15 cellular contexts compared by ENCODE assay signal in the genomic region with DNA sequence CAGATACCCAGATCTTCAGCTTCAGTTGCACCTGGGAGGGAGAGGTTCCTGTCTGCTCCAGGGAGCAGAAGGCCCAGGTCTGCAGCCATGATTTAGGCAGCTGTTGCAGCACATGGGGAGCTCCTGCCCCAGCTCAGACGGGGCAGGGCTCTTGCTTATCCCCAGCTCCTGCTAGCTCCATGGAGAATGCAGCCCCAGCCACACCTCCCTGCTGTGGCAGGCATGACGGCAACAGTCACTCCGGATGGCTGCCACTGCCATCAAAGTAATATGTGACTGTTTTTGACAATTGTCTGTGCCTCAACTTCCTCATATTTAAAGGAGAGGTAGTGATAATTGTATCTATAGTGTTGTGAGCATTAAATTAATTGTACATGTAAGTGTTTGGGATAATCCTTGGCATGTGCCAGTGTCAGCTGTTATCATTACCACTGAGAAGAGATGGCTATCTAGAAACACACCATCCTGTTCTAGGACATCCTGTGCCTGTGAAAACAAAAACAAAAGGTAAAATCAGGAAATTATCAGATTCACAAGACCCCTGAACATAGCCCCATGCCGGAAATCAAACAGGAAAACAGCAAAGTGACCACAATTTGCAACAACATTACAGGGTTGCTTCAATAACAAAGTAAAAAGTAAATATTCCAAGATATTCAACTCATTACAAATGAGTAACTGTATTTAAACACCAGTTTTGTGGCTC.
DNase-seq lines count a peak whose midpoint lies in the region; ATAC-seq and TF ChIP-seq lines count a peak whose summit lies in the region.
"Had no signal": no experiment of that assay in that cellular context is flagged by ENCODE, and none has a peak within 500 bp of the region (broad histone marks: within the 10 kb centered on the region; RNA-seq: fewer than 3 reads in every experiment).

No MANE protein-coding gene starts in this region.

- H3K18ac ChIP-seq in neuronal stem cell (ENCODE audit: low read length): no peak overlapping the region

- H3K27ac Mint-ChIP-seq in central memory CD8-positive, alpha-beta T cell (ENCODE audit: low read depth): no peak overlapping the region
- H3K27ac Mint-ChIP-seq: CD14-positive monocyte, GM23338 had no signal

- H2BK15ac ChIP-seq in neuronal stem cell (ENCODE audit: low read length): no peak overlapping the region

- no peak overlapping the region for H3K9ac ChIP-seq in SK-N-SH
- peak overlapping the region; percentile 50 for H3K9ac ChIP-seq in neuronal stem cell (ENCODE audit: low read depth, low read length, poor library complexity)

- no peak overlapping the region for H2BK5ac ChIP-seq in neuronal stem cell (ENCODE audit: low read length)

- H2BK120ac ChIP-seq in neuronal stem cell (ENCODE audit: low read depth, low read length): no peak overlapping the region

- no peaks in the 10 kb centered on the region for H3K36me3 Mint-ChIP-seq in central memory CD8-positive, alpha-beta T cell (ENCODE audit: insufficient read depth)
- H3K36me3 Mint-ChIP-seq: CD14-positive monocyte had no signal

- H3K9me2 ChIP-seq in SK-N-SH (no peaks in the 10 kb centered on the region), DOHH2 (replicated peaks; ENCODE audit: control insufficient read depth, low read length) (no peaks in the 10 kb centered on the region)

- H3K4me1 ChIP-seq in SK-N-SH (ENCODE audit: control insufficient read depth in 1 of 2, insufficient read depth in 2 of 2, low read depth in 1 of 2, low read length in 1 of 2) (no peaks in the 10 kb centered on the region; a peak in 1 of 4 replicates), DOHH2 (ENCODE audit: control insufficient read depth, low read length) (peaks cover 28% of the 10 kb centered on the region), neuronal stem cell (ENCODE audit: control insufficient read depth in 2 of 2, insufficient read depth in 1 of 2, low read depth in 1 of 2, low read length in 2 of 2) (no peaks in the 10 kb centered on the region)
- H3K4me1 ChIP-seq: SJSA1 had no signal

- no peak overlapping the region for H2AK5ac ChIP-seq in neuronal stem cell (ENCODE audit: low read depth, low read length)

- WGBS in SK-N-SH (ENCODE audit: low lambda C conversion rate): 68% methylated on average over 3 of the region's 4 CpGs
- WGBS in neuronal stem cell (ENCODE audit: extremely low coverage in 2 of 2, insufficient read length in 2 of 2, insufficient replicate concordance in 1 of 2), 2 donors: no CpG with 5 or more reads among the region's 4 CpGs

- no peak overlapping the region for H3K4ac ChIP-seq in neuronal stem cell (ENCODE audit: low read length)

- H3K27me3 ChIP-seq in SK-N-SH (ENCODE audit: insufficient read depth): no peaks in the 10 kb centered on the region
- no peaks in the 10 kb centered on the region for H3K27me3 ChIP-seq in DOHH2 (ENCODE audit: control insufficient read depth, low read length)
- no peaks in the 10 kb centered on the region for H3K27me3 ChIP-seq in neuronal stem cell (ENCODE audit: control insufficient read depth in 3 of 3, insufficient read depth in 3 of 3, low read depth in 1 of 3, low read length in 3 of 3)
- H3K27me3 ChIP-seq: SJSA1 had no signal

- CTCF ChIA-PET in SK-N-SH (lab: Yijun Ruan, JAX): no interaction called here

- H3K79me1 ChIP-seq in neuronal stem cell (ENCODE audit: low read depth, low read length): no peaks in the 10 kb centered on the region

- peak overlapping the region; percentile 23 for H3K4me3 Mint-ChIP-seq in central memory CD8-positive, alpha-beta T cell
- H3K4me3 Mint-ChIP-seq: CD14-positive monocyte, GM23338 had no signal

- TF ChIP-seq RAD21 in SK-N-SH (IDR thresholded peaks at IDR 0.05; ENCODE audit: low read length): no peak

- H4K8ac ChIP-seq in neuronal stem cell (ENCODE audit: low read depth, low read length): no peak overlapping the region

- 0 out of 2 replicates have a peak, but pooled peaks cover 5% of the 10 kb centered on the region for H3K9me3 ChIP-seq in SK-N-SH
- peaks cover 9% of the 10 kb centered on the region; the same call in 1 of the 2 replicates for H3K9me3 ChIP-seq in DOHH2 (ENCODE audit: control insufficient read depth, insufficient read depth, low read length)
- H3K9me3 ChIP-seq in neuronal stem cell (replicated peaks in 1 of 2; ENCODE audit: control insufficient read depth in 2 of 2, insufficient read depth in 1 of 2, low read depth in 1 of 2, low read length in 2 of 2): peaks cover 0 to 3% of the 10 kb centered on the region in 2 donors
- H3K9me3 ChIP-seq: SJSA1 had no signal

- H3K4me2 ChIP-seq in SK-N-SH (no peak overlapping the region), DOHH2 (ENCODE audit: low read length) (peak overlapping the region; percentile 34), neuronal stem cell (ENCODE audit: insufficient read depth, low read length, poor library complexity, severe bottlenecking) (no peak overlapping the region)
- H3K4me2 ChIP-seq: GM23338 had no signal

- H3K23ac ChIP-seq in neuronal stem cell (ENCODE audit: low read depth, low read length, poor library complexity): no peak overlapping the region

- no peaks in the 10 kb centered on the region for H3K36me3 ChIP-seq in SK-N-SH (replicated peaks in 1 of 2; ENCODE audit: control insufficient read depth in 1 of 2, insufficient read depth in 2 of 2, low read length in 1 of 2)
- H3K36me3 ChIP-seq in DOHH2 (ENCODE audit: control insufficient read depth, low read length): no peaks in the 10 kb centered on the region
- no peaks in the 10 kb centered on the region for H3K36me3 ChIP-seq in neuronal stem cell (replicated peaks in 1 of 2; ENCODE audit: control insufficient read depth in 2 of 2, insufficient read depth in 2 of 2, low read length in 2 of 2)
- H3K36me3 ChIP-seq: SJSA1 had no signal

- POLR2A ChIA-PET in SK-N-SH (lab: Yijun Ruan, JAX): no interaction called here

- H3F3A ChIP-seq in SK-N-SH (replicated peaks; ENCODE audit: insufficient read depth) (no peaks in the 10 kb centered on the region), DOHH2 (ENCODE audit: control insufficient read depth, insufficient read depth) (no peaks in the 10 kb centered on the region)

- no peak for ATAC-seq in SK-N-SH treated with all-trans-retinoic acid at 6 μM for 48 hours
- ATAC-seq in central memory CD8-positive, alpha-beta T cell (replicated peaks; ENCODE audit: extremely low read depth, poor library complexity, severe bottlenecking): peak; percentile 52
- no peak for ATAC-seq in GM18519 (IDR thresholded peaks at IDR 0.05; ENCODE audit: low FRiP score, unreplicated experiment)
- no peak for ATAC-seq in HG03565 (IDR thresholded peaks at IDR 0.05; ENCODE audit: unreplicated experiment)
- ATAC-seq: GM23338 had no signal

- H3K4me3 ChIP-seq in SK-N-SH (ENCODE audit: low read depth in 2 of 2, low read length in 1 of 2) (no peak overlapping the region), DOHH2 (ENCODE audit: low read length) (peak overlapping the region; percentile 20; the same call in 1 of the 2 replicates), neuronal stem cell (ENCODE audit: low read length in 2 of 2) (no peak overlapping the region)
- H3K4me3 ChIP-seq: GM23338, SJSA1 had no signal

- H4K20me1 ChIP-seq in SK-N-SH (ENCODE audit: insufficient read depth) (no peaks in the 10 kb centered on the region), DOHH2 (ENCODE audit: control insufficient read depth, insufficient read depth, low read depth, low read length) (no peaks in the 10 kb centered on the region)

- H3K9me3 Mint-ChIP-seq in central memory CD8-positive, alpha-beta T cell: no peaks in the 10 kb centered on the region
- H3K9me3 Mint-ChIP-seq: GM23338 had no signal

- no peak overlapping the region for H3K27ac ChIP-seq in SK-N-SH (ENCODE audit: low read depth in 2 of 2, low read length in 1 of 2)
- peak overlapping the region; percentile 55 for H3K27ac ChIP-seq in DOHH2 (ENCODE audit: low read depth, low read length)
- no peak overlapping the region for H3K27ac ChIP-seq in neuronal stem cell (replicated peaks; ENCODE audit: low read length)
- H3K27ac ChIP-seq: SJSA1 had no signal

- no peak for DNase-seq in SK-N-SH
- no peak for DNase-seq in central memory CD8-positive, alpha-beta T cell (ENCODE audit: low spot score in 2 of 2)
- no peak for DNase-seq in neuronal stem cell (ENCODE audit: low spot score)
- DNase-seq in DMS53 treated with DMSO at 0.1 percent for 48 hours (lab: John Stamatoyannopoulos, UW; ENCODE audit: unreplicated experiment): no peak
- DNase-seq: 8988T, EL, NCI-H146, NCI-H226 had no signal

- H3K79me2 ChIP-seq in SK-N-SH (ENCODE audit: insufficient read depth) (no peaks in the 10 kb centered on the region), DOHH2 (ENCODE audit: control insufficient read depth, low read length) (no peaks in the 10 kb centered on the region)

- H2AFZ ChIP-seq in SK-N-SH (ENCODE audit: low read depth) (no peak overlapping the region), neuronal stem cell (ENCODE audit: low read length) (no peak overlapping the region)
- H2AFZ ChIP-seq: GM23338 had no signal

- H3K4me1 Mint-ChIP-seq in central memory CD8-positive, alpha-beta T cell: peaks cover 11% of the 10 kb centered on the region
- H3K4me1 Mint-ChIP-seq: CD14-positive monocyte, GM23338 had no signal

- H3K27me3 Mint-ChIP-seq in central memory CD8-positive, alpha-beta T cell: no peaks in the 10 kb centered on the region

- TF ChIP-seq CTCF in SK-N-SH (IDR thresholded peaks at IDR 0.05) (no peak), DOHH2 (IDR thresholded peaks at IDR 0.05; ENCODE audit: low read depth, low read length, poor library complexity, severe bottlenecking) (no peak)

- no peak overlapping the region for H4K91ac ChIP-seq in neuronal stem cell (ENCODE audit: low read depth, low read length, poor library complexity)

- TF ChIP-seq EP300 in SK-N-SH (IDR thresholded peaks at IDR 0.05; ENCODE audit: borderline replicate concordance in 1 of 2, low read depth in 1 of 2, low read length in 1 of 2): no peak

- peak overlapping the region; percentile 64 for H3K14ac ChIP-seq in neuronal stem cell (ENCODE audit: low read length)

- H2BK12ac ChIP-seq in neuronal stem cell (ENCODE audit: low read length): no peak overlapping the region

TF ChIP-seq in SK-N-SH, 30 proteins besides CTCF, POLR2A, EP300 and RAD21 (continues in another document):
- TF ChIP-seq TCF12 (IDR thresholded peaks at IDR 0.05) (no peak), JUND (IDR thresholded peaks at IDR 0.05) (no peak), NFIC (IDR thresholded peaks at IDR 0.05; ENCODE audit: borderline replicate concordance) (no peak), GATA2 (CRISPR knock-in tag; IDR thresholded peaks at IDR 0.05) (peak; percentile 30; the same call in 1 of the 2 replicates), CHD2 (IDR thresholded peaks at IDR 0.05; ENCODE audit: low read length, partially characterized antibody) (no peak), YY1 (IDR thresholded peaks at IDR 0.05; ENCODE audit: low read depth) (no peak)

TF ChIP-seq in SK-N-SH treated with all-trans-retinoic acid at 6 μM for 48 hours, 23 proteins besides CTCF, POLR2A, EP300 and RAD21 (continues in another document):
- no peak for TF ChIP-seq TCF4 (CRISPR knock-in tag; IDR thresholded peaks at IDR 0.05; ENCODE audit: borderline replicate concordance)
- TF ChIP-seq SNAI2 (CRISPR knock-in tag; IDR thresholded peaks at IDR 0.05): no peak
- TF ChIP-seq ZNF8 (CRISPR knock-in tag; IDR thresholded peaks at IDR 0.05): no peak
- TF ChIP-seq ARNTL (CRISPR knock-in tag; IDR thresholded peaks at IDR 0.05; ENCODE audit: borderline replicate concordance, low read depth): no peak
- TF ChIP-seq ZFP3 (CRISPR knock-in tag; IDR thresholded peaks at IDR 0.05): no peak
- no peak for TF ChIP-seq CSDC2 (CRISPR knock-in tag; IDR thresholded peaks at IDR 0.05)
- TF ChIP-seq BACH2 (CRISPR knock-in tag; IDR thresholded peaks at IDR 0.05; ENCODE audit: borderline replicate concordance): no peak
